8 cellular contexts compared by ENCODE assay signal in genomic region chr7:20331231-20331880, GRCh38. TPM values are rescaled to one million over a fixed set of nuclear protein-coding genes. Genes with fewer than 3 reads are reported as not detected.
DNase-seq lines count a peak whose midpoint lies in the region; ATAC-seq, FAIRE-seq and TF ChIP-seq lines count a peak whose summit lies in the region.

No MANE protein-coding gene starts in this region.

- H3K27me3 ChIP-seq in bronchial epithelial cell (ENCODE audit: control insufficient read depth, insufficient read depth, low read length) (no peaks in the 10 kb centered on the region), kidney epithelial cell (ENCODE audit: control insufficient read depth, insufficient read depth, low read length) (no peaks in the 10 kb centered on the region)

- H3K36me3 ChIP-seq in bronchial epithelial cell (ENCODE audit: control insufficient read depth, insufficient read depth, low read length) (no peaks in the 10 kb centered on the region), kidney epithelial cell (ENCODE audit: control insufficient read depth, insufficient read depth, low read length) (no peaks in the 10 kb centered on the region)

- H3K4me3 ChIP-seq in bronchial epithelial cell (ENCODE audit: low read depth, low read length), result peak overlapping the region; percentile 88
- peak overlapping the region; percentile 76 for H3K4me3 ChIP-seq in kidney epithelial cell (ENCODE audit: low read depth, low read length)

- ATAC-seq in GM19023 (IDR thresholded peaks at IDR 0.05; ENCODE audit: unreplicated experiment), result peak; percentile 23
- peak; percentile 14 for ATAC-seq in HG03108 (IDR thresholded peaks at IDR 0.05; ENCODE audit: unreplicated experiment)

- DNase-seq in C1 segment of cervical spinal cord (lab: John Stamatoyannopoulos, UW) (peak in 13 of 14 donors; percentile 21 to 96 (median 80)), RPMI7951 (ENCODE audit: low read depth) (peak; percentile 57), bronchial epithelial cell (ENCODE audit: low read depth) (no peak), kidney epithelial cell (ENCODE audit: low read depth) (no peak), COLO829 (ENCODE audit: low spot score) (no peak)
- peak; percentile 1 to 4 for DNase-seq in stimulated activated CD4-positive, alpha-beta T cell treated with anti-CD3 and anti-CD28 coated beads, Interleukin-2, amount 100 ng/mL, for 48 hours

- TF ChIP-seq CTCF in bronchial epithelial cell (IDR thresholded peaks at IDR 0.05; ENCODE audit: insufficient read depth, low read length, severe bottlenecking), result peak; percentile 10
- no peak for TF ChIP-seq CTCF in kidney epithelial cell (IDR thresholded peaks at IDR 0.05; ENCODE audit: insufficient read depth, low read length, poor library complexity, severe bottlenecking)

- no peak for FAIRE-seq in bronchial epithelial cell (lab: Jason Lieb, UNC)

RNA-seq across cellular contexts. Expression of gene ITGB8, which starts 0.7 kb away (rescaled TPM):
- total RNA-seq in RPMI7951 (2014; rRNA removed; shearing (Covaris generic)), result 18.9 and 19.7 TPM in 2 replicates
- total RNA-seq in bronchial epithelial cell, result 10.5 and 13.8 TPM in 2 replicates
- total RNA-seq in kidney epithelial cell, result 104 and 106 TPM in 2 replicates

Comparison
In these comparisons a context has a peak if more than half of its experiments do, and no peak if none do; other contexts are left out.
1. DNase-seq: peak in C1 segment of cervical spinal cord (13 of 14), RPMI7951 (single experiment) and stimulated activated CD4-positive, alpha-beta T cell treated with anti-CD3 and anti-CD28 coated beads, Interleukin-2, amount 100 ng/mL, for 48 hours (2 of 2); none in bronchial epithelial cell (single experiment), kidney epithelial cell (single experiment) and COLO829 (single experiment).